16 cellular contexts compared by ENCODE assay signal in genomic region chr18:12416108-12416729, GRCh38. TPM values are rescaled to one million over a fixed set of nuclear protein-coding genes. Genes with fewer than 3 reads are reported as not detected.
DNase-seq lines count a peak whose midpoint lies in the region; ATAC-seq and TF ChIP-seq lines count a peak whose summit lies in the region.
"Had no signal": no experiment of that assay in that cellular context is flagged by ENCODE, and none has a peak within 500 bp of the region (broad histone marks: within the 10 kb centered on the region; RNA-seq: fewer than 3 reads in every experiment).

No MANE protein-coding gene starts in this region.

- WGBS in gastroesophageal sphincter (ENCODE audit: low coverage in 1 of 2), 2 donors = 87 to 90% methylated on average over 4 of the region's 4 CpGs

- H3K27me3 Mint-ChIP-seq in mesothelial cell of epicardium (ENCODE audit: low read depth) = no peaks in the 10 kb centered on the region
- H3K27me3 Mint-ChIP-seq: T-helper 17 cell had no signal

- DNase-seq in AG04450 (ENCODE audit: low read depth, low spot score) = no peak
- DNase-seq in SK-N-MC (ENCODE audit: low read depth, low spot score) = no peak
- DNase-seq in mesothelial cell of epicardium (ENCODE audit: low spot score in 2 of 2, unreplicated experiment in 2 of 2) = no peak
- DNase-seq: activated CD4-positive, CD25-positive, alpha-beta regulatory T cell treated with anti-CD3 and anti-CD28 coated beads, Interleukin-2, amount 50 U/mL, for 72 hours; activated CD8-positive, alpha-beta memory T cell treated with anti-CD3 and anti-CD28 coated beads, Interleukin-2, amount 50 U/mL, for 4 hours; activated gamma-delta T cell treated with Interleukin-2 at 50 U/mL for 16 hours; CD8-positive, alpha-beta T cell; NCI-H1048; NCI-H774; T-helper 17 cell had no signal

- H3K27ac ChIP-seq in AG04450 (ENCODE audit: low read depth, low read length) (peak overlapping the region; percentile 11), SK-N-MC (peak overlapping the region; percentile 98), gastroesophageal sphincter (peak overlapping the region in 3 of 4 donors; percentile 43 to 53 (median 53)), skin epidermis (peak overlapping the region in 11 of 21 experiments; percentile 1 to 69 (median 40))
- H3K27ac ChIP-seq: A549 had no signal

- CTCF ChIA-PET in AG04450 (lab: Charles Lee) = no interaction called here

- no peaks in the 10 kb centered on the region for H3K9me3 Mint-ChIP-seq in mesothelial cell of epicardium
- H3K9me3 Mint-ChIP-seq: CD8-positive, alpha-beta T cell had no signal

- ATAC-seq in gastroesophageal sphincter = no peak
- ATAC-seq in GM18861 (IDR thresholded peaks at IDR 0.05; ENCODE audit: unreplicated experiment) = no peak
- no peak for ATAC-seq in HG03175 (IDR thresholded peaks at IDR 0.05; ENCODE audit: unreplicated experiment)
- no peak for ATAC-seq in HG02970 (IDR thresholded peaks at IDR 0.05; ENCODE audit: low FRiP score, unreplicated experiment)
- ATAC-seq: A549; CD8-positive, alpha-beta T cell; T-helper 17 cell had no signal

- peaks cover 2% of the 10 kb centered on the region for H3K36me3 Mint-ChIP-seq in mesothelial cell of epicardium
- H3K36me3 Mint-ChIP-seq: CD8-positive, alpha-beta T cell had no signal

- H3K9me3 ChIP-seq in AG04450 (ENCODE audit: control insufficient read depth, insufficient read depth, low read length) (no peaks in the 10 kb centered on the region; the same call in 1 of the 2 replicates), SK-N-MC (ENCODE audit: low read depth, low read length) (no peaks in the 10 kb centered on the region), gastroesophageal sphincter (no peaks in the 10 kb centered on the region)
- H3K9me3 ChIP-seq: A549 had no signal

- no peak overlapping the region for H3K27ac Mint-ChIP-seq in mesothelial cell of epicardium
- H3K27ac Mint-ChIP-seq: CD8-positive, alpha-beta T cell; T-helper 17 cell had no signal

- peaks cover 0 to 37% (median 14%) of the 10 kb centered on the region in 3 donors for H3K4me1 ChIP-seq in gastroesophageal sphincter
- H3K4me1 ChIP-seq: A549 had no signal

- peaks cover 14% of the 10 kb centered on the region for H3K4me1 Mint-ChIP-seq in mesothelial cell of epicardium

- H3K9ac ChIP-seq in SK-N-MC (ENCODE audit: insufficient read length) = peak overlapping the region; percentile 71

- H3K36me3 ChIP-seq in SK-N-MC (ENCODE audit: insufficient read depth, low read length) (peaks cover 6% of the 10 kb centered on the region; the same call in 1 of the 2 replicates), gastroesophageal sphincter (no peaks in the 10 kb centered on the region)

- TF ChIP-seq EP300 in gastroesophageal sphincter (IDR thresholded peaks at IDR 0.05) = no peak

- H3K4me3 ChIP-seq in AG04450 (ENCODE audit: low read depth, low read length) = no peak overlapping the region
- H3K4me3 ChIP-seq in SK-N-MC = peak overlapping the region; percentile 72
- no peak overlapping the region for H3K4me3 ChIP-seq in gastroesophageal sphincter
- no peak overlapping the region for H3K4me3 ChIP-seq in skin epidermis
- H3K4me3 ChIP-seq: A549 had no signal

- H3K27me3 ChIP-seq in AG04450 (ENCODE audit: control insufficient read depth, insufficient read depth, low read length) = no peaks in the 10 kb centered on the region
- no peaks in the 10 kb centered on the region for H3K27me3 ChIP-seq in gastroesophageal sphincter

- TF ChIP-seq POLR2A in gastroesophageal sphincter (IDR thresholded peaks at IDR 0.05) = no peak

- no peak overlapping the region for H3K4me3 Mint-ChIP-seq in mesothelial cell of epicardium
- H3K4me3 Mint-ChIP-seq: CD8-positive, alpha-beta T cell; T-helper 17 cell had no signal

- TF ChIP-seq CTCF in AG04450 (IDR thresholded peaks at IDR 0.05; ENCODE audit: low read depth, low read length) (no peak), gastroesophageal sphincter (IDR thresholded peaks at IDR 0.05) (no peak), mesothelial cell of epicardium (IDR thresholded peaks at IDR 0.05; ENCODE audit: unreplicated experiment) (no peak)

- POLR2A ChIA-PET in AG04450 (lab: Yijun Ruan, JAX) = no interaction called here

RNA-seq across cellular contexts. Expression of gene PRELID3A, which starts 8.5 kb away (rescaled TPM):
- polyA plus RNA-seq in AG04450 (2011; rRNA removed) = 4.7 and 6.0 TPM in 2 replicates
- 1.4 and 1.5 TPM in 2 replicates for polyA minus RNA-seq in AG04450 (2011; rRNA and poly(A)+ RNA removed)
- total RNA-seq in gastroesophageal sphincter = 1 to 10 TPM; 2.6 to 4.7 (median 3.2) TPM
- 19.7 to 22.6 TPM (median 20.4 TPM) in 3 replicates for total RNA-seq in mesothelial cell of epicardium

RNA-seq across cellular contexts. Expression of gene AFG3L2, which starts 39.2 kb away (rescaled TPM):
- 30.3 and 38.0 TPM in 2 replicates for polyA plus RNA-seq in AG04450 (2011; rRNA removed)
- 27.2 and 28.9 TPM in 2 replicates for polyA minus RNA-seq in AG04450 (2011; rRNA and poly(A)+ RNA removed)
- total RNA-seq in gastroesophageal sphincter (10 to 100 TPM; 38.4 to 52.9 (median 40.8) TPM), mesothelial cell of epicardium (45.5 to 48.5 TPM (median 47.7 TPM) in 3 replicates)

Comparison
In these comparisons a context has a peak if more than half of its experiments do, and no peak if none do; other contexts are left out.
1. H3K27ac ChIP-seq: peak in every context shown above with its lines; median percentile 98 in SK-N-MC; 53 in gastroesophageal sphincter; 40 in skin epidermis; 11 in AG04450.